11 cellular contexts compared by ENCODE assay signal in the genomic region with DNA sequence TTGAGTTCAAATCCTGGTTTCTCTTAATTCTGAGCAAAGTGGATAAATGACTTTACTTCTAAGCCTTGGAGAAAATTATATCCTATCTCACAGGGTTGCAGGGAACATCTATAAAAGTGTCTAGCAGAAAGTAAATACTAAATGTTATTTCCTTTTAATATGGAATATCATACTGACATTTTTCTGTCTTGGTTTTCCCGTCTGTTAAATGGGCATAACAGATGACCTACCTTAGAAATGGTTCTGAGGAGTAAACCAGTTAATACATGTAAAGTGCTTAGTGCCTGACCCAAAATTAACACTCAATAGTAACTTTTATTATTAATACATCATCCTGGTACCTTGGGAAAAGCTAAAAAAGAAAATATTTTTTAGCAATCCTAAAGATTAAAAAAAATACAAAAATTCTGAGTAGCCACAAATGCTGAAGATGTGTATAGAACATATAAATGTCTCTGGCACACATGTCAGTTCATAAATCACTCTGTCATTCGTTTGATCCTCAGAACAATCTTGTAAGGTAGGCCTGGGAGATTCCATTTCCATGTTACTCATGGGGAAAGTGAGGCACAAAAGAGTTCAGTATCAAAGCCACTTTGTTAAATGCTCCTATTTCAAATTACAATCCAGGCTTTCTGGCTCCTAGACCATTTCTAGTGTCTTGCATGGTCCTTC. TPM values are rescaled to one million over a fixed set of nuclear protein-coding genes. Genes with fewer than 3 reads are reported as not detected.
A peak's percentile ranks its signal among the peaks of the same experiment; 100 is the strongest.
DNase-seq lines count a peak whose midpoint lies in the region; ATAC-seq, FAIRE-seq and TF ChIP-seq lines count a peak whose summit lies in the region.
"Had no signal": no experiment of that assay in that cellular context is flagged by ENCODE, and none has a peak within 500 bp of the region (broad histone marks: within the 10 kb centered on the region; RNA-seq: fewer than 3 reads in every experiment).

No MANE protein-coding gene starts in this region.

- peaks cover 2% of the 10 kb centered on the region for H3K9me1 ChIP-seq in keratinocyte (ENCODE audit: control insufficient read depth, extremely low read depth, insufficient read depth, low read length)

- peaks cover 0 to 47% (median 38%) of the 10 kb centered on the region in 9 donors for H3K36me3 ChIP-seq in heart left ventricle
- H3K36me3 ChIP-seq in keratinocyte (ENCODE audit: control insufficient read depth in 2 of 2, extremely low read depth in 1 of 2, insufficient read depth in 2 of 2, low read length in 2 of 2): peaks cover 10 to 12% of the 10 kb centered on the region in 2 experiments
- peaks cover 9% of the 10 kb centered on the region for H3K36me3 ChIP-seq in thymus (ENCODE audit: control insufficient read depth, insufficient read depth)

- H3K27me3 Mint-ChIP-seq in activated T-helper 17 cell treated with anti-CD3 and anti-CD28 coated beads, Interleukin-2, amount 50 U/mL, for 72 hours: no peaks in the 10 kb centered on the region

- H3K79me2 ChIP-seq in keratinocyte (ENCODE audit: control insufficient read depth, insufficient read depth, low read length): peaks cover 47% of the 10 kb centered on the region

- peaks cover 2 to 30% (median 21%) of the 10 kb centered on the region in 12 donors for H3K4me1 ChIP-seq in heart left ventricle
- H3K4me1 ChIP-seq in keratinocyte (ENCODE audit: control insufficient read depth, extremely low read depth, insufficient read depth, low read length): peaks cover 7% of the 10 kb centered on the region
- peaks cover 11% of the 10 kb centered on the region for H3K4me1 ChIP-seq in thymus (ENCODE audit: control insufficient read depth, insufficient read depth, low read length)

- FAIRE-seq in keratinocyte (lab: Jason Lieb, UNC): no peak
- FAIRE-seq: D721Med had no signal

- H3K9me3 Mint-ChIP-seq in activated T-helper 17 cell treated with anti-CD3 and anti-CD28 coated beads, Interleukin-2, amount 50 U/mL, for 72 hours: no peaks in the 10 kb centered on the region

- no peak overlapping the region for H3K9ac ChIP-seq in keratinocyte (ENCODE audit: control insufficient read depth, extremely low read depth, insufficient read depth, low read length)

- H3K4me3 ChIP-seq in heart left ventricle (peak overlapping the region in 8 of 12 donors; percentile 79 to 96 (median 92)), keratinocyte (ENCODE audit: control insufficient read depth in 2 of 3, extremely low read depth in 1 of 3, insufficient read depth in 2 of 3, low read depth in 1 of 3, low read length in 3 of 3) (peak overlapping the region; percentile 83 to 87 (median 85)), thymus (ENCODE audit: low read length) (peak overlapping the region; percentile 17)

- WGBS in heart left ventricle, 4 donors: 76 to 88% (median 85%) methylated on average over 2 of the region's 2 CpGs
- 90% methylated on average over 2 of the region's 2 CpGs for WGBS in thymus

- no peak for TF ChIP-seq POLR2A in heart left ventricle (IDR thresholded peaks at IDR 0.05)

- intact Hi-C loops in heart left ventricle (cut with DNase I): loop anchor here in 9 of 10 donors (2.0 to 10.0 kb wide), 9 partner anchors 79 to 251 kb away; a partner anchor contains a TSS
- intact Hi-C loops in cardiac septum (cut with DNase I): loop anchor here (2.0 to 5.0 kb wide), 3 partner anchors 91 to 251 kb away; a partner anchor contains a TSS

- TF ChIP-seq CTCF in heart left ventricle (IDR thresholded peaks at IDR 0.05): no peak
- no peak for TF ChIP-seq CTCF in keratinocyte (optimal IDR thresholded peaks at IDR 0.05 in 1 of 3, IDR thresholded peaks at IDR 0.05 in 1 of 3, conservative IDR thresholded peaks at IDR 0.05 in 1 of 3; ENCODE audit: extremely low read depth in 1 of 3, insufficient read depth in 2 of 3, low read length in 3 of 3)

- H2AFZ ChIP-seq in keratinocyte (ENCODE audit: control insufficient read depth, low read length): no peak overlapping the region

- H3K4me2 ChIP-seq in keratinocyte (ENCODE audit: control insufficient read depth, extremely low read depth, insufficient read depth, low read depth, low read length): peak overlapping the region; percentile 58

- H3K27ac ChIP-seq in heart left ventricle: no peak overlapping the region
- no peak overlapping the region for H3K27ac ChIP-seq in keratinocyte (ENCODE audit: control insufficient read depth, insufficient read depth, low read length)
- no peak overlapping the region for H3K27ac ChIP-seq in thymus (ENCODE audit: low read depth)

- H3K4me3 Mint-ChIP-seq in activated T-helper 17 cell treated with anti-CD3 and anti-CD28 coated beads, Interleukin-2, amount 50 U/mL, for 72 hours: peak overlapping the region; percentile 98

- peaks cover 9% of the 10 kb centered on the region for H4K20me1 ChIP-seq in keratinocyte (ENCODE audit: control insufficient read depth, extremely low read depth, insufficient read depth, low read length)

- H3K9me3 ChIP-seq in heart left ventricle (no peaks in the 10 kb centered on the region), keratinocyte (ENCODE audit: control insufficient read depth, low read depth, low read length) (no peaks in the 10 kb centered on the region), thymus (ENCODE audit: control insufficient read depth) (no peaks in the 10 kb centered on the region)

- no peak for ATAC-seq in heart left ventricle
- no peak for ATAC-seq in activated T-helper 17 cell treated with anti-CD3 and anti-CD28 coated beads, Interleukin-2, amount 50 U/mL, for 72 hours (replicated peaks)
- no peak for ATAC-seq in GM21381 (IDR thresholded peaks at IDR 0.05; ENCODE audit: unreplicated experiment)

- peak overlapping the region; percentile 100 for H3K27ac Mint-ChIP-seq in activated T-helper 17 cell treated with anti-CD3 and anti-CD28 coated beads, Interleukin-2, amount 50 U/mL, for 72 hours

- no peak for DNase-seq in heart left ventricle
- no peak for DNase-seq in cardiac septum (ENCODE audit: low spot score)
- no peak for DNase-seq in keratinocyte (ENCODE audit: low read depth, low spot score)
- DNase-seq in NCI-H69 (lab: John Stamatoyannopoulos, UW): no peak
- no peak for DNase-seq in anterior cingulate cortex (lab: John Stamatoyannopoulos, UW)
- DNase-seq: NCI-H526 treated with DMSO at 0.1 percent for 48 hours, trophoblast cell had no signal

- dilution Hi-C loops in keratinocyte (cut with MboI; ENCODE audit: extremely low pct_ligation_motif_present, low sequenced_read_pairs): no loop called here

- H3K36me3 Mint-ChIP-seq in activated T-helper 17 cell treated with anti-CD3 and anti-CD28 coated beads, Interleukin-2, amount 50 U/mL, for 72 hours (ENCODE audit: low read depth): peaks cover 77% of the 10 kb centered on the region

- peaks cover 19% of the 10 kb centered on the region for H3K4me1 Mint-ChIP-seq in activated T-helper 17 cell treated with anti-CD3 and anti-CD28 coated beads, Interleukin-2, amount 50 U/mL, for 72 hours

- no peaks in the 10 kb centered on the region for H3K27me3 ChIP-seq in heart left ventricle
- H3K27me3 ChIP-seq in keratinocyte (ENCODE audit: control insufficient read depth, extremely low read depth, insufficient read depth, low read length): no peaks in the 10 kb centered on the region
- no peaks in the 10 kb centered on the region for H3K27me3 ChIP-seq in thymus (ENCODE audit: control insufficient read depth, insufficient read depth)

RNA-seq across cellular contexts. Expression of a gene that starts 1.3 kb away (rescaled TPM):
- 10 to 100 TPM in 8 of 9 donors, 1 to 10 TPM in 1; 9.7 to 18.4 (median 14.4) TPM for total RNA-seq in heart left ventricle
- 10 to 100 TPM in 1 of 2 donors, 1 to 10 TPM in 1; 6.6 to 13.5 TPM for polyA plus RNA-seq in heart left ventricle
- 12.5 TPM for total RNA-seq in cardiac septum
- total RNA-seq in activated T-helper 17 cell treated with anti-CD3 and anti-CD28 coated beads, Interleukin-2, amount 50 U/mL, for 72 hours: 10 to 100 TPM; 19.0 to 25.9 TPM
- 19.0 to 25.6 TPM (median 24.5 TPM) in 3 replicates for polyA plus RNA-seq in keratinocyte
- polyA plus RNA-seq in keratinocyte (2011; ENCODE audit: low read depth): 18.9 TPM
- 15.6 and 21.8 TPM in 2 replicates for polyA plus RNA-seq in keratinocyte (2011; cell fraction: cytosol; rRNA removed)
- 32.8 and 34.8 TPM in 2 replicates for polyA plus RNA-seq in keratinocyte (2011; cell fraction: nucleus; rRNA removed)
- 9.6 and 11.1 TPM in 2 replicates for polyA plus RNA-seq in keratinocyte (2012; ENCODE audit: low replicate concordance)
- polyA minus RNA-seq in keratinocyte: 8.8 to 31.2 TPM (median 30.2 TPM) in 3 replicates
- polyA minus RNA-seq in keratinocyte (2011; cell fraction: cytosol; rRNA and poly(A)+ RNA removed): 20.7 TPM
- 15.4 and 30.1 TPM in 2 replicates for polyA minus RNA-seq in keratinocyte (2011; cell fraction: nucleus; rRNA and poly(A)+ RNA removed)
- polyA plus RNA-seq in thymus: 15.8 TPM

RNA-seq across cellular contexts. Expression of a gene that starts 1.8 kb away (rescaled TPM):
- total RNA-seq in heart left ventricle (100 to 1,000 TPM; 112 to 210 (median 152) TPM), cardiac septum (138 TPM)
- polyA plus RNA-seq in heart left ventricle (100 to 1,000 TPM; 137 to 256 TPM), keratinocyte (189 to 264 TPM (median 247 TPM) in 3 replicates), thymus (72.6 TPM)
- 100 to 1,000 TPM; 143 to 283 TPM for total RNA-seq in activated T-helper 17 cell treated with anti-CD3 and anti-CD28 coated beads, Interleukin-2, amount 50 U/mL, for 72 hours
- polyA plus RNA-seq in keratinocyte (2011; ENCODE audit: low read depth): 211 TPM
- 310 and 402 TPM in 2 replicates for polyA plus RNA-seq in keratinocyte (2011; cell fraction: cytosol; rRNA removed)
- 238 and 249 TPM in 2 replicates for polyA plus RNA-seq in keratinocyte (2011; cell fraction: nucleus; rRNA removed)
- 141 and 160 TPM in 2 replicates for polyA plus RNA-seq in keratinocyte (2012; ENCODE audit: low replicate concordance)
- polyA minus RNA-seq in keratinocyte: 120 to 151 TPM (median 129 TPM) in 3 replicates
- polyA minus RNA-seq in keratinocyte (2011; cell fraction: cytosol; rRNA and poly(A)+ RNA removed): 171 TPM
- polyA minus RNA-seq in keratinocyte (2011; cell fraction: nucleus; rRNA and poly(A)+ RNA removed): 28.4 and 65.9 TPM in 2 replicates

RNA-seq across cellular contexts. Expression of a gene that starts 32.8 kb away (rescaled TPM):
- total RNA-seq in heart left ventricle (under 1 TPM in 4 of 9 donors, not detected in 5; 0.15 to 0.32 (median 0.28) TPM), cardiac septum (not detected)
- polyA plus RNA-seq in heart left ventricle (not detected), keratinocyte (0.15 to 0.66 TPM (median 0.33 TPM) in 3 replicates), thymus (1.6 TPM)
- total RNA-seq in activated T-helper 17 cell treated with anti-CD3 and anti-CD28 coated beads, Interleukin-2, amount 50 U/mL, for 72 hours: 1 to 10 TPM in 1 of 2 donors, under 1 TPM in 1; 0.89 to 1.0 TPM
- polyA plus RNA-seq in keratinocyte (2011; ENCODE audit: low read depth): not detected
- 0.05 and 0.13 TPM in 2 replicates for polyA plus RNA-seq in keratinocyte (2011; cell fraction: cytosol; rRNA removed)
- 0.63 and 1.0 TPM in 2 replicates for polyA plus RNA-seq in keratinocyte (2011; cell fraction: nucleus; rRNA removed)
- 0.09 and 0.44 TPM in 2 replicates for polyA plus RNA-seq in keratinocyte (2012; ENCODE audit: low replicate concordance)
- 0.26 to 1.2 TPM in 2 of 3 replicates, not detected in the other for polyA minus RNA-seq in keratinocyte
- not detected for polyA minus RNA-seq in keratinocyte (2011; cell fraction: cytosol; rRNA and poly(A)+ RNA removed)
- polyA minus RNA-seq in keratinocyte (2011; cell fraction: nucleus; rRNA and poly(A)+ RNA removed): 0.32 and 1.1 TPM in 2 replicates

RNA-seq across cellular contexts. Expression of a gene that starts 42.5 kb away (rescaled TPM):
- total RNA-seq in heart left ventricle: 1 to 10 TPM in 1 of 9 donors, not detected in 8; 1.3 TPM
- not detected for polyA plus RNA-seq in heart left ventricle
- not detected for total RNA-seq in cardiac septum
- total RNA-seq in activated T-helper 17 cell treated with anti-CD3 and anti-CD28 coated beads, Interleukin-2, amount 50 U/mL, for 72 hours: under 1 TPM in 1 of 2 donors, not detected in 1; 0.21 TPM
- polyA plus RNA-seq in keratinocyte: 0.08 to 0.32 TPM (median 0.16 TPM) in 3 replicates
- polyA plus RNA-seq in keratinocyte (2011; ENCODE audit: low read depth): not detected
- 0.05 and 0.08 TPM in 2 replicates for polyA plus RNA-seq in keratinocyte (2011; cell fraction: cytosol; rRNA removed)
- 0.24 and 0.41 TPM in 2 replicates for polyA plus RNA-seq in keratinocyte (2011; cell fraction: nucleus; rRNA removed)
- polyA plus RNA-seq in keratinocyte (2012; ENCODE audit: low replicate concordance): 0.25 TPM in 1 of 2 replicates, not detected in the other
- 0.19 to 0.26 TPM in 2 of 3 replicates, not detected in the other for polyA minus RNA-seq in keratinocyte
- not detected for polyA minus RNA-seq in keratinocyte (2011; cell fraction: cytosol; rRNA and poly(A)+ RNA removed)
- 0.74 and 1.1 TPM in 2 replicates for polyA minus RNA-seq in keratinocyte (2011; cell fraction: nucleus; rRNA and poly(A)+ RNA removed)
- polyA plus RNA-seq in thymus: 0.18 TPM

Comparison
In these comparisons a context has a peak if more than half of its experiments do, and no peak if none do; other contexts are left out.
1. H3K4me3 ChIP-seq: peak in every context shown above with its lines; median percentile 92 in heart left ventricle; 85 in keratinocyte; 17 in thymus.